In the genomic region with DNA sequence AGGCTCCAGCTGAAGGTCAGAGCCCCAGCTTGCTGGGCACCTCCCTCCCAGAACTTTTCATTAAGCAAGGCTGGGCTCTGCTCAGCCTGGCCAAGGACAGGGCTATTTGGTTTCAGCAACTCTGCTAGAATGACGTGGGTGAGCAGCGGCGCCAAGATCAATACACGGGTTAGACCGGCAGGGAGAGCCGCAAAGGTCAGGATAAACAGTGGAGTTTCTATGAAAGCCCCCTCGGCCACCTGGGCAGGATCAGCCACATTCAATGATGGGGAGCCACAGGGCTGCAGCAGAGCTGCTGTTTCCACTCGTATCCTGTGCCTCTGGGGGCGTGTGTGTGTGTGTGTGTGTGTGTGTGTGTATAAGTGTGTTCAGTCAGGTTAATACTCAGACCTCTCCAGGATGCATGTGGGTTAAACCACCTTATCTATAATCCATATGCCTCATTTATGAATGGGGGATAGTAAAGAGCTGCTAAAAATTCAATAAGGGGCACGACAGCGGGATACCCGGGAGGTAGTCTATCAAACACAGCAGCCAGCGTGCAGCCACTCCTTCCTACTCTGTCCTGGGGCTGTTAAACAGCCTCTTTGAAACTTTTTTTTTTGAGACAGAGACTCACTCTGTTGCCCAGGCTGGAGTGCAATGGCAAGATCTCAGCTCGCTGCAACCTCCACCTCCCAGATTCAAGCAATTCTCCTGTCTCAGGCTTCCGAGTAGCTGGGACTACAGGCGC, we compare ENCODE assay signal across 1 cellular context.
A peak's percentile ranks its signal among the peaks of the same experiment; 100 is the strongest.
TF ChIP-seq lines count a peak whose summit lies in the region.

No MANE protein-coding gene starts in this region.

TF ChIP-seq in IMR-90, 13 proteins besides CTCF, POLR2A, EP300 and RAD21:
- TF ChIP-seq RCOR1 (IDR thresholded peaks at IDR 0.05; ENCODE audit: insufficient replicate concordance, low read length), result peak; percentile 93
- TF ChIP-seq RFX5 (IDR thresholded peaks at IDR 0.05; ENCODE audit: low read depth, low read length), result no peak
- TF ChIP-seq, protein P1, sequence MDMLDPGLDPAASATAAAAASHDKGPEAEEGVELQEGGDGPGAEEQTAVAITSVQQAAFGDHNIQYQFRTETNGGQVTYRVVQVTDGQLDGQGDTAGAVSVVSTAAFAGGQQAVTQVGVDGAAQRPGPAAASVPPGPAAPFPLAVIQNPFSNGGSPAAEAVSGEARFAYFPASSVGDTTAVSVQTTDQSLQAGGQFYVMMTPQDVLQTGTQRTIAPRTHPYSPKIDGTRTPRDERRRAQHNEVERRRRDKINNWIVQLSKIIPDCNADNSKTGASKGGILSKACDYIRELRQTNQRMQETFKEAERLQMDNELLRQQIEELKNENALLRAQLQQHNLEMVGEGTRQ (IDR thresholded peaks at IDR 0.05; ENCODE audit: low read depth, low read length), result no peak
- TF ChIP-seq CHD1 (IDR thresholded peaks at IDR 0.05; ENCODE audit: low read depth, low read length), result no peak
- no peak for TF ChIP-seq FOS (IDR thresholded peaks at IDR 0.05; ENCODE audit: low read depth, low read length)
- no peak for TF ChIP-seq SMC3 (IDR thresholded peaks at IDR 0.05; ENCODE audit: low read depth, low read length)
- no peak; the same call in 1 of the 2 replicates for TF ChIP-seq NFE2L2 (IDR thresholded peaks at IDR 0.05; ENCODE audit: low read depth, low read length)
- peak; percentile 62 for TF ChIP-seq CEBPB (IDR thresholded peaks at IDR 0.05; ENCODE audit: low read depth, low read length)
- TF ChIP-seq MXI1 (IDR thresholded peaks at IDR 0.05; ENCODE audit: borderline replicate concordance, low read depth, low read length), result no peak; the same call in 1 of the 2 replicates
- TF ChIP-seq, protein P2, sequence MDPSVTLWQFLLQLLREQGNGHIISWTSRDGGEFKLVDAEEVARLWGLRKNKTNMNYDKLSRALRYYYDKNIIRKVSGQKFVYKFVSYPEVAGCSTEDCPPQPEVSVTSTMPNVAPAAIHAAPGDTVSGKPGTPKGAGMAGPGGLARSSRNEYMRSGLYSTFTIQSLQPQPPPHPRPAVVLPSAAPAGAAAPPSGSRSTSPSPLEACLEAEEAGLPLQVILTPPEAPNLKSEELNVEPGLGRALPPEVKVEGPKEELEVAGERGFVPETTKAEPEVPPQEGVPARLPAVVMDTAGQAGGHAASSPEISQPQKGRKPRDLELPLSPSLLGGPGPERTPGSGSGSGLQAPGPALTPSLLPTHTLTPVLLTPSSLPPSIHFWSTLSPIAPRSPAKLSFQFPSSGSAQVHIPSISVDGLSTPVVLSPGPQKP (IDR thresholded peaks at IDR 0.05; ENCODE audit: borderline replicate concordance, low read depth, low read length), result no peak
- peak; percentile 26; the same call in 1 of the 2 replicates for TF ChIP-seq MAZ (IDR thresholded peaks at IDR 0.05; ENCODE audit: borderline replicate concordance, low read depth, low read length)
- peak; percentile 41; the same call in 1 of the 2 replicates for TF ChIP-seq BHLHE40 (IDR thresholded peaks at IDR 0.05; ENCODE audit: low read depth, low read length)
